ENCODE assay signal across 10 cellular contexts in genomic region chr12:50928392-50928791, GRCh38. TPM values are rescaled to one million over a fixed set of nuclear protein-coding genes. Genes with fewer than 3 reads are reported as not detected.
DNase-seq lines count a peak whose midpoint lies in the region; ATAC-seq, FAIRE-seq and TF ChIP-seq lines count a peak whose summit lies in the region.
"Had no signal": no experiment of that assay in that cellular context is flagged by ENCODE, and none has a peak within 500 bp of the region (broad histone marks: within the 10 kb centered on the region; RNA-seq: fewer than 3 reads in every experiment).

No MANE protein-coding gene starts in this region.

- FAIRE-seq in frontal cortex (lab: Jason Lieb, UNC): no peak
- FAIRE-seq: astrocyte had no signal

- no peak for DNase-seq in heart right ventricle
- DNase-seq in Right ventricle myocardium inferior (ENCODE audit: missing footprints): no peak
- DNase-seq in endothelial cell (ENCODE audit: low spot score): no peak
- DNase-seq in nephron progenitor cell: no peak
- DNase-seq in vagina (ENCODE audit: extremely low spot score in 2 of 2): peak in 1 of 2 donors; percentile 67
- DNase-seq in NCI-H2029 treated with DMSO at 0.1 percent for 48 hours (lab: John Stamatoyannopoulos, UW): no peak
- no peak for DNase-seq in naive thymus-derived CD4-positive, alpha-beta T cell
- no peak for DNase-seq in frontal cortex (ENCODE audit: low spot score in 2 of 2)
- DNase-seq: activated CD4-positive, alpha-beta T cell treated with anti-CD3 and anti-CD28 coated beads for 4 hours had no signal

- H3K4me1 ChIP-seq in heart right ventricle (peaks cover 2 to 69% (median 52%) of the 10 kb centered on the region in 9 donors), vagina (peaks cover 60% of the 10 kb centered on the region)
- H3K4me1 ChIP-seq in naive thymus-derived CD4-positive, alpha-beta T cell (ENCODE audit: control insufficient read depth in 2 of 2, insufficient read depth in 2 of 2, low read length in 2 of 2): peaks cover 0 to 9% of the 10 kb centered on the region in 2 donors

- no peaks in the 10 kb centered on the region for H3K27me3 ChIP-seq in heart right ventricle
- H3K27me3 ChIP-seq in vagina: no peaks in the 10 kb centered on the region
- no peaks in the 10 kb centered on the region for H3K27me3 ChIP-seq in naive thymus-derived CD4-positive, alpha-beta T cell (ENCODE audit: control insufficient read depth in 2 of 2, insufficient read depth in 2 of 2, low read length in 2 of 2)

- no peak for TF ChIP-seq POLR2A in vagina (IDR thresholded peaks at IDR 0.05)

- H3K36me3 Mint-ChIP-seq in endothelial cell (ENCODE audit: low read depth, unreplicated experiment) (peaks cover 8% of the 10 kb centered on the region), nephron progenitor cell (ENCODE audit: low read depth) (peaks cover 12% of the 10 kb centered on the region)
- H3K36me3 Mint-ChIP-seq in naive thymus-derived CD4-positive, alpha-beta T cell: no peaks in the 10 kb centered on the region

- no peak for ATAC-seq in heart right ventricle
- ATAC-seq in Right ventricle myocardium inferior: no peak
- no peak for ATAC-seq in naive thymus-derived CD4-positive, alpha-beta T cell

- CTCF ChIA-PET in naive thymus-derived CD4-positive, alpha-beta T cell (lab: Charles Lee): no interaction called here

- WGBS in heart right ventricle, 2 donors: 74 to 79% methylated on average over 3 of the region's 3 CpGs

- H3K9me3 ChIP-seq in heart right ventricle (no peaks in the 10 kb centered on the region), vagina (no peaks in the 10 kb centered on the region)
- no peaks in the 10 kb centered on the region for H3K9me3 ChIP-seq in naive thymus-derived CD4-positive, alpha-beta T cell (ENCODE audit: control insufficient read depth in 2 of 3, low read length in 3 of 3)

- TF ChIP-seq CTCF in heart right ventricle (IDR thresholded peaks at IDR 0.05) (no peak), endothelial cell (IDR thresholded peaks at IDR 0.05; ENCODE audit: unreplicated experiment) (no peak), nephron progenitor cell (IDR thresholded peaks at IDR 0.05) (no peak), vagina (IDR thresholded peaks at IDR 0.05) (no peak)

- H3K27ac Mint-ChIP-seq in endothelial cell (ENCODE audit: unreplicated experiment) (no peak overlapping the region), nephron progenitor cell (no peak overlapping the region)
- peak overlapping the region in 1 of 9 donors; percentile 68 for H3K27ac Mint-ChIP-seq in naive thymus-derived CD4-positive, alpha-beta T cell

- no peaks in the 10 kb centered on the region for H3K27me3 Mint-ChIP-seq in endothelial cell (ENCODE audit: unreplicated experiment)
- peaks cover 6% of the 10 kb centered on the region for H3K27me3 Mint-ChIP-seq in nephron progenitor cell (ENCODE audit: low read depth, poor library complexity)
- H3K27me3 Mint-ChIP-seq in naive thymus-derived CD4-positive, alpha-beta T cell: no peaks in the 10 kb centered on the region

- no peaks in the 10 kb centered on the region for H3K9me3 Mint-ChIP-seq in endothelial cell (ENCODE audit: unreplicated experiment)
- no peaks in the 10 kb centered on the region for H3K9me3 Mint-ChIP-seq in nephron progenitor cell
- H3K9me3 Mint-ChIP-seq in naive thymus-derived CD4-positive, alpha-beta T cell: no peaks in the 10 kb centered on the region

- H3K36me3 ChIP-seq in heart right ventricle: peaks cover 0 to 39% (median 8%) of the 10 kb centered on the region in 9 donors
- H3K36me3 ChIP-seq in vagina: peaks cover 0 to 20% of the 10 kb centered on the region in 2 donors
- no peaks in the 10 kb centered on the region for H3K36me3 ChIP-seq in naive thymus-derived CD4-positive, alpha-beta T cell (ENCODE audit: control insufficient read depth in 2 of 3, insufficient read depth in 3 of 3, low read length in 3 of 3)

- POLR2A ChIA-PET in naive thymus-derived CD4-positive, alpha-beta T cell (lab: Charles Lee): no interaction called here

- H3K27ac ChIP-seq in heart right ventricle (peak overlapping the region in 6 of 10 donors; percentile 3 to 94 (median 22)), vagina (peak overlapping the region; percentile 91)
- H3K27ac ChIP-seq in naive thymus-derived CD4-positive, alpha-beta T cell (ENCODE audit: low read depth, low read length): no peak overlapping the region

- peak overlapping the region in 9 of 10 donors; percentile 60 to 84 (median 77) for H3K4me3 ChIP-seq in heart right ventricle
- H3K4me3 ChIP-seq in vagina: peak overlapping the region; percentile 68 to 84
- H3K4me3 ChIP-seq in naive thymus-derived CD4-positive, alpha-beta T cell (ENCODE audit: low read length): no peak overlapping the region

- peak overlapping the region; percentile 64 for H3K4me3 Mint-ChIP-seq in endothelial cell (ENCODE audit: unreplicated experiment)
- peak overlapping the region; percentile 2 for H3K4me3 Mint-ChIP-seq in nephron progenitor cell
- H3K4me3 Mint-ChIP-seq in naive thymus-derived CD4-positive, alpha-beta T cell: no peak overlapping the region

- intact Hi-C loops in heart right ventricle (cut with DNase I): loop anchor here in 4 of 10 donors (5.0 to 10.0 kb wide), 3 partner anchors 56 to 101 kb away; no protein-coding TSS in a partner anchor
- intact Hi-C loops in Right ventricle myocardium inferior (cut with DNase I): no loop called here
- intact Hi-C loops in vagina (cut with DNase I): loop anchor here (10.0 kb wide), 1 partner anchor 56 kb away; no protein-coding TSS in a partner anchor
- intact Hi-C loops in naive thymus-derived CD4-positive, alpha-beta T cell (cut with micrococcal nuclease): no loop called here

- H3K4me1 Mint-ChIP-seq in endothelial cell (ENCODE audit: unreplicated experiment) (peaks cover 30% of the 10 kb centered on the region), nephron progenitor cell (peaks cover 64% of the 10 kb centered on the region)
- H3K4me1 Mint-ChIP-seq in naive thymus-derived CD4-positive, alpha-beta T cell: peaks cover 8 to 32% (median 21%) of the 10 kb centered on the region in 7 donors

RNA-seq across cellular contexts. Expression of gene HIGD1C, which starts 24.0 kb away (rescaled TPM):
- not detected for total RNA-seq in heart right ventricle
- not detected for polyA plus RNA-seq in heart right ventricle
- total RNA-seq in Right ventricle myocardium inferior: not detected
- not detected for total RNA-seq in endothelial cell (ENCODE audit: unreplicated experiment)
- not detected for total RNA-seq in vagina
- not detected for total RNA-seq in naive thymus-derived CD4-positive, alpha-beta T cell
- not detected for polyA plus RNA-seq in naive thymus-derived CD4-positive, alpha-beta T cell
- total RNA-seq in frontal cortex: not detected
- total RNA-seq: astrocyte had no signal

Comparison
In these comparisons a context has a peak if more than half of its experiments do, and no peak if none do; other contexts are left out.
1. H3K4me3 Mint-ChIP-seq: peak in endothelial cell (single experiment) and nephron progenitor cell (single experiment); none in naive thymus-derived CD4-positive, alpha-beta T cell (0 of 10).